Comparison of ENCODE assay signal across 26 cellular contexts in genomic region chr5:78274540-78275197, GRCh38.
"Had no signal": no experiment of that assay in that cellular context is flagged by ENCODE, and none has a peak within 500 bp of the region (broad histone marks: within the 10 kb centered on the region; RNA-seq: fewer than 3 reads in every experiment).

No MANE protein-coding gene starts in this region.

- H3K4me3 Mint-ChIP-seq: effector memory CD8-positive, alpha-beta T cell; immature natural killer cell; stimulated activated naive CD8-positive, alpha-beta T cell treated with anti-CD3 and anti-CD28 coated beads, Interleukin-15, amount 100 ng/mL, for 72 hours had no signal

- H3K9me3 Mint-ChIP-seq: effector memory CD8-positive, alpha-beta T cell; immature natural killer cell; naive thymus-derived CD8-positive, alpha-beta T cell; stimulated activated naive CD8-positive, alpha-beta T cell treated with anti-CD3 and anti-CD28 coated beads, Interleukin-15, amount 100 ng/mL, for 72 hours had no signal

- H3K36me3 Mint-ChIP-seq: immature natural killer cell had no signal

- DNase-seq: cortex of kidney; effector memory CD8-positive, alpha-beta T cell; erythroblast; esophagus squamous epithelium; foreskin melanocyte; hypothalamus; immature natural killer cell; islet precursor cell; kidney glomerular epithelial cell; left colon; left ventricle myocardium superior; lower lobe of right lung; naive thymus-derived CD8-positive, alpha-beta T cell; occipital lobe; ovary; posterior cingulate gyrus; psoas muscle; right cardiac atrium; small intestine; stimulated activated CD4-positive, alpha-beta T cell treated with anti-CD3 and anti-CD28 coated beads, Interleukin-15, amount 100 ng/mL, for 24 hours; stimulated activated CD4-positive, alpha-beta T cell treated with anti-CD3 and anti-CD28 coated beads, Interleukin-2, amount 100 ng/mL, for 48 hours; stimulated activated naive CD4-positive, alpha-beta T cell; stimulated activated naive CD8-positive, alpha-beta T cell treated with anti-CD3 and anti-CD28 coated beads, Interleukin-15, amount 100 ng/mL, for 72 hours; transverse colon; upper lobe of right lung; uterus had no signal

- H3K27me3 Mint-ChIP-seq: effector memory CD8-positive, alpha-beta T cell; naive thymus-derived CD8-positive, alpha-beta T cell; stimulated activated naive CD8-positive, alpha-beta T cell treated with anti-CD3 and anti-CD28 coated beads, Interleukin-15, amount 100 ng/mL, for 72 hours had no signal

- H3K27ac Mint-ChIP-seq: effector memory CD8-positive, alpha-beta T cell; stimulated activated naive CD8-positive, alpha-beta T cell treated with anti-CD3 and anti-CD28 coated beads, Interleukin-15, amount 100 ng/mL, for 72 hours had no signal

- ATAC-seq: effector memory CD8-positive, alpha-beta T cell; left colon; left ventricle myocardium superior; lower lobe of right lung; naive thymus-derived CD8-positive, alpha-beta T cell; psoas muscle; right cardiac atrium; stimulated activated naive CD8-positive, alpha-beta T cell treated with anti-CD3 and anti-CD28 coated beads, Interleukin-15, amount 100 ng/mL, for 72 hours; upper lobe of right lung had no signal
